In the genomic region with DNA sequence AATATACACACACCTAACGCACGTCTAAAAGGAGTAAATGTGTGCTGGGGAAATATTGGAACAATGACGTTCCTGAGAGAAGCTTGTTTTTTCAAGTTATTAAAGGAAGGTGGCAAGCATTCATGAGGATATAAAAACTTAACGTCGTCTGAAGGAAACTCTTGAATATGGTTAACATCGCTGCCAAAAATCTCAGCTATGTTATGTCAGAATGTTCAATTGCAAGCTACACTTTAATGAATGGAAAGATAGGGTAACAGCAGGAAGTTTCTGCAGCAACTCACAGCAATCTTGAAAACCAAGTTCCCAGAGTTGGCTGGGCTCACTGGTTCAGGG, we compare ENCODE assay signal across 1 cellular context.
TF ChIP-seq lines count a peak whose summit lies in the region.

No MANE protein-coding gene starts in this region.

TF ChIP-seq in GM12878, 131 proteins besides CTCF, POLR2A, EP300 and RAD21:
- TF ChIP-seq, protein P1, sequence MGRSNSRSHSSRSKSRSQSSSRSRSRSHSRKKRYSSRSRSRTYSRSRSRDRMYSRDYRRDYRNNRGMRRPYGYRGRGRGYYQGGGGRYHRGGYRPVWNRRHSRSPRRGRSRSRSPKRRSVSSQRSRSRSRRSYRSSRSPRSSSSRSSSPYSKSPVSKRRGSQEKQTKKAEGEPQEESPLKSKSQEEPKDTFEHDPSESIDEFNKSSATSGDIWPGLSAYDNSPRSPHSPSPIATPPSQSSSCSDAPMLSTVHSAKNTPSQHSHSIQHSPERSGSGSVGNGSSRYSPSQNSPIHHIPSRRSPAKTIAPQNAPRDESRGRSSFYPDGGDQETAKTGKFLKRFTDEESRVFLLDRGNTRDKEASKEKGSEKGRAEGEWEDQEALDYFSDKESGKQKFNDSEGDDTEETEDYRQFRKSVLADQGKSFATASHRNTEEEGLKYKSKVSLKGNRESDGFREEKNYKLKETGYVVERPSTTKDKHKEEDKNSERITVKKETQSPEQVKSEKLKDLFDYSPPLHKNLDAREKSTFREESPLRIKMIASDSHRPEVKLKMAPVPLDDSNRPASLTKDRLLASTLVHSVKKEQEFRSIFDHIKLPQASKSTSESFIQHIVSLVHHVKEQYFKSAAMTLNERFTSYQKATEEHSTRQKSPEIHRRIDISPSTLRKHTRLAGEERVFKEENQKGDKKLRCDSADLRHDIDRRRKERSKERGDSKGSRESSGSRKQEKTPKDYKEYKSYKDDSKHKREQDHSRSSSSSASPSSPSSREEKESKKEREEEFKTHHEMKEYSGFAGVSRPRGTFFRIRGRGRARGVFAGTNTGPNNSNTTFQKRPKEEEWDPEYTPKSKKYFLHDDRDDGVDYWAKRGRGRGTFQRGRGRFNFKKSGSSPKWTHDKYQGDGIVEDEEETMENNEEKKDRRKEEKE (IDR thresholded peaks at IDR 0.05) = no peak
- TF ChIP-seq NR2C1 (IDR thresholded peaks at IDR 0.05) (no peak), MXI1 (IDR thresholded peaks at IDR 0.05; ENCODE audit: low read depth, low read length) (no peak), TCF12 (IDR thresholded peaks at IDR 0.05; ENCODE audit: low read depth, low read length) (no peak), SMAD5 (IDR thresholded peaks at IDR 0.05; ENCODE audit: low read depth) (0 out of 2 replicates have a peak, but pooled peaks have one; percentile 61), BACH1 (IDR thresholded peaks at IDR 0.05; ENCODE audit: borderline replicate concordance) (no peak), BHLHE40 (IDR thresholded peaks at IDR 0.05; ENCODE audit: borderline replicate concordance in 1 of 2, low read depth in 2 of 2, low read length in 1 of 2) (no peak)
- TF ChIP-seq, protein P2, sequence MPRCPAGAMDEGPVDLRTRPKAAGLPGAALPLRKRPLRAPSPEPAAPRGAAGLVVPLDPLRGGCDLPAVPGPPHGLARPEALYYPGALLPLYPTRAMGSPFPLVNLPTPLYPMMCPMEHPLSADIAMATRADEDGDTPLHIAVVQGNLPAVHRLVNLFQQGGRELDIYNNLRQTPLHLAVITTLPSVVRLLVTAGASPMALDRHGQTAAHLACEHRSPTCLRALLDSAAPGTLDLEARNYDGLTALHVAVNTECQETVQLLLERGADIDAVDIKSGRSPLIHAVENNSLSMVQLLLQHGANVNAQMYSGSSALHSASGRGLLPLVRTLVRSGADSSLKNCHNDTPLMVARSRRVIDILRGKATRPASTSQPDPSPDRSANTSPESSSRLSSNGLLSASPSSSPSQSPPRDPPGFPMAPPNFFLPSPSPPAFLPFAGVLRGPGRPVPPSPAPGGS (IDR thresholded peaks at IDR 0.05; ENCODE audit: borderline replicate concordance, insufficient read depth, low read depth, low read length, poor library complexity, severe bottlenecking) = no peak
TF ChIP-seq in GM12878: peak in this region for 1.
